In genomic region chr17:8387914-8388651, GRCh38 we compare ENCODE assay signal across 2 cellular contexts.
TF ChIP-seq lines count a peak whose summit lies in the region.

No MANE protein-coding gene starts in this region.

TF ChIP-seq in HEK293, 187 proteins besides CTCF, POLR2A, EP300 and RAD21:
- TF ChIP-seq ZNF366 (tag by site-specific recombination; conservative IDR thresholded peaks at IDR 0.05): 0 out of 2 replicates have a peak, but pooled peaks have one; percentile 31
- no peak for TF ChIP-seq WT1 (tag by site-specific recombination; IDR thresholded peaks at IDR 0.05)

TF ChIP-seq in H1, 55 proteins besides CTCF, POLR2A, EP300 and RAD21:
- TF ChIP-seq CBX5 (IDR thresholded peaks at IDR 0.05; ENCODE audit: low read depth, low read length) (no peak), SAP30 (IDR thresholded peaks at IDR 0.05; ENCODE audit: insufficient read depth, insufficient replicate concordance, low read length) (no peak)
